ENCODE assay signal across 27 cellular contexts in the genomic region with DNA sequence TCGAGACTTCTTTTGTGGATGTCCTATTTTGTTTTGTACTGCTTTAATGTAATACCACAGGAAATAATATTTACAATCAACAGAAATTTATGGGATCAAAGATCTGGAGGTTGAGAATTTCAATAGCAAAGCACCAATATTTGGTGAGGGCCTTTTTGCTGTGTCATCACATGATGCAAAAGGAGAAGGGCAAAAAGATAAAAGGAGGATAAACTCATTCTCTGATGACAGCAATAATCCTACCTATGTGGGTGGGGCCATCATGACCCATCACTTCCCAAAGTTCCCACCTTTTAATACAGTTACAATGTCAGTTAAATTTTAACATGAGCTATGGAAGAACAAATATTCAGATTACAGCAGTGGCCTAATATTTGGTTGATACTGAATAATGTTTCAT.
"Had no signal": no experiment of that assay in that cellular context is flagged by ENCODE, and none has a peak within 500 bp of the region (broad histone marks: within the 10 kb centered on the region; RNA-seq: fewer than 3 reads in every experiment).

No MANE protein-coding gene starts in this region.

- H3K27ac Mint-ChIP-seq: dendritic cell treated with granulocyte-macrophage colony-stimulating factor and Interleukin-4, amounts not matched to agents 40 ng/mL and 50 ng/mL, for 4 days; effector memory CD8-positive, alpha-beta T cell; endodermal cell; mesothelial cell of epicardium; naive B cell; naive thymus-derived CD8-positive, alpha-beta T cell had no signal

- ATAC-seq: effector memory CD8-positive, alpha-beta T cell; esophagus mucosa; gastrocnemius medialis; heart right ventricle; left cardiac atrium; left lung; left ventricle myocardium superior; lower lobe of right lung; mucosa of descending colon; naive thymus-derived CD8-positive, alpha-beta T cell had no signal

- H3K4me3 ChIP-seq: esophagus squamous epithelium, gastrocnemius medialis, heart right ventricle, left lung, lower lobe of right lung, mucosa of descending colon had no signal

- H3K4me1 Mint-ChIP-seq: endodermal cell; mesothelial cell of epicardium; naive B cell; naive thymus-derived CD8-positive, alpha-beta T cell had no signal

- FAIRE-seq: islet of Langerhans, keratinocyte had no signal

- H3K27me3 ChIP-seq: esophagus squamous epithelium, gastrocnemius medialis, heart right ventricle, left lung had no signal

- H3K36me3 Mint-ChIP-seq: naive B cell; naive thymus-derived CD8-positive, alpha-beta T cell had no signal

- H3K27ac ChIP-seq: epithelial cell of prostate, esophagus squamous epithelium, gastrocnemius medialis, heart right ventricle, left lung, lower lobe of right lung had no signal

- H3K9me3 ChIP-seq: esophagus squamous epithelium, gastrocnemius medialis had no signal

- H3K4me3 Mint-ChIP-seq: dendritic cell treated with granulocyte-macrophage colony-stimulating factor and Interleukin-4, amounts not matched to agents 40 ng/mL and 50 ng/mL, for 4 days; effector memory CD8-positive, alpha-beta T cell; endodermal cell; mesothelial cell of epicardium; naive B cell; naive thymus-derived CD8-positive, alpha-beta T cell had no signal

- DNase-seq: cortex of kidney; effector CD8-positive, alpha-beta T cell; effector memory CD8-positive, alpha-beta T cell; endodermal cell; erythroblast; esophagus squamous epithelium; foreskin fibroblast; foreskin melanocyte; gastrocnemius medialis; glutamatergic neuron; head of caudate nucleus; heart right ventricle; hippocampal formation; left cardiac atrium; left lung; left ventricle myocardium superior; lower lobe of right lung; mesenchymal stem cell; mucosa of descending colon; naive B cell; naive thymus-derived CD8-positive, alpha-beta T cell had no signal

- H3K36me3 ChIP-seq: esophagus squamous epithelium, gastrocnemius medialis, heart right ventricle, left lung, lower lobe of right lung had no signal

- H3K27me3 Mint-ChIP-seq: dendritic cell treated with granulocyte-macrophage colony-stimulating factor and Interleukin-4, amounts not matched to agents 40 ng/mL and 50 ng/mL, for 4 days; effector memory CD8-positive, alpha-beta T cell; naive B cell; naive thymus-derived CD8-positive, alpha-beta T cell had no signal

- H3K4me1 ChIP-seq: esophagus squamous epithelium, gastrocnemius medialis, heart right ventricle, left lung, lower lobe of right lung had no signal
